ENCODE assay signal across 8 cellular contexts in genomic region chr11:35173011-35173511, GRCh38. TPM values are rescaled to one million over a fixed set of nuclear protein-coding genes. Genes with fewer than 3 reads are reported as not detected.
A peak's percentile ranks its signal among the peaks of the same experiment; 100 is the strongest.
DNase-seq lines count a peak whose midpoint lies in the region; ATAC-seq and TF ChIP-seq lines count a peak whose summit lies in the region.

No MANE protein-coding gene starts in this region.

- H4K20me1 ChIP-seq in MM.1S (ENCODE audit: insufficient read depth, low read length) = no peaks in the 10 kb centered on the region

- H3K36me3 ChIP-seq in MM.1S (replicated peaks; ENCODE audit: insufficient read depth, low read length) = peaks cover 14% of the 10 kb centered on the region
- peaks cover 0 to 18% of the 10 kb centered on the region in 2 donors for H3K36me3 ChIP-seq in gastroesophageal sphincter

- no peak overlapping the region for H2AFZ ChIP-seq in MM.1S (ENCODE audit: low read length)

- peak overlapping the region; percentile 87 to 96 (median 95) for H3K27ac Mint-ChIP-seq in CD14-positive monocyte

- H3K27me3 Mint-ChIP-seq in CD14-positive monocyte (ENCODE audit: low read depth in 3 of 3) = no peaks in the 10 kb centered on the region

- no peaks in the 10 kb centered on the region for H3K9me3 ChIP-seq in MM.1S (replicated peaks; ENCODE audit: insufficient read depth, low read length)
- H3K9me3 ChIP-seq in gastroesophageal sphincter = no peaks in the 10 kb centered on the region

- DNase-seq in CD14-positive monocyte (ENCODE audit: low spot score) (peak; percentile 70), MM.1S (peak; percentile 79), NCI-H446 (lab: John Stamatoyannopoulos, UW) (no peak)
- no peak for DNase-seq in stimulated activated CD4-positive, alpha-beta T cell treated with anti-CD3 and anti-CD28 coated beads, Interleukin-2, amount 100 ng/mL, for 48 hours
- DNase-seq in activated effector memory CD4-positive, alpha-beta T cell treated with Interleukin-2 at 50 U/mL for 16 hours = no peak

- peaks cover 95% of the 10 kb centered on the region for H3K79me2 ChIP-seq in MM.1S (ENCODE audit: low read length)

- H3K4me1 Mint-ChIP-seq in CD14-positive monocyte = peaks cover 77% of the 10 kb centered on the region

- no peak for TF ChIP-seq EP300 in gastroesophageal sphincter (IDR thresholded peaks at IDR 0.05)

- H3K9me3 Mint-ChIP-seq in CD14-positive monocyte = no peaks in the 10 kb centered on the region

- intact Hi-C loops in CD14-positive monocyte (cut with micrococcal nuclease) = loop anchor here in 1 of 2 donors (10.0 kb wide), 1 partner anchor 212 kb away; no protein-coding TSS in a partner anchor

- no peak for TF ChIP-seq CTCF in CD14-positive monocyte (IDR thresholded peaks at IDR 0.05)
- no peak for TF ChIP-seq CTCF in MM.1S (IDR thresholded peaks at IDR 0.05; ENCODE audit: low read length)
- no peak for TF ChIP-seq CTCF in gastroesophageal sphincter (IDR thresholded peaks at IDR 0.05)

- peak overlapping the region; percentile 42; the same call in 1 of the 2 replicates for H3K9ac ChIP-seq in MM.1S (ENCODE audit: low read length)

- 7 to 33% methylated on average over 1 to 2 of the region's 2 CpGs for WGBS in gastroesophageal sphincter (ENCODE audit: low coverage in 1 of 2), 2 donors

- H3K4me1 ChIP-seq in MM.1S (ENCODE audit: low read length) = peaks cover 75% of the 10 kb centered on the region
- peaks cover 44 to 71% (median 48%) of the 10 kb centered on the region in 3 donors for H3K4me1 ChIP-seq in gastroesophageal sphincter

- peak overlapping the region; percentile 31 to 71 for H3K4me3 Mint-ChIP-seq in CD14-positive monocyte

- TF ChIP-seq POLR2A in gastroesophageal sphincter (IDR thresholded peaks at IDR 0.05) = no peak

- H3K4me2 ChIP-seq in MM.1S (ENCODE audit: low read depth, low read length) = peak overlapping the region; percentile 48

- ATAC-seq in GM21390 (IDR thresholded peaks at IDR 0.05; ENCODE audit: unreplicated experiment) (peak; percentile 66), gastroesophageal sphincter (peak; percentile 62), GM21381 (IDR thresholded peaks at IDR 0.05; ENCODE audit: unreplicated experiment) (no peak)

- no peaks in the 10 kb centered on the region for H3K27me3 ChIP-seq in MM.1S (replicated peaks; ENCODE audit: insufficient read depth, low read length)
- no peaks in the 10 kb centered on the region for H3K27me3 ChIP-seq in gastroesophageal sphincter

- peaks cover 65 to 80% of the 10 kb centered on the region in 2 donors for H3K36me3 Mint-ChIP-seq in CD14-positive monocyte

- H3F3A ChIP-seq in MM.1S (ENCODE audit: insufficient read depth, low read length) = peaks cover 38% of the 10 kb centered on the region

- H3K4me3 ChIP-seq in MM.1S (ENCODE audit: low read length) = peak overlapping the region; percentile 27
- no peak overlapping the region for H3K4me3 ChIP-seq in gastroesophageal sphincter

- H3K27ac ChIP-seq in MM.1S (ENCODE audit: low read length) (peak overlapping the region; percentile 83), gastroesophageal sphincter (peak overlapping the region; percentile 48 to 66 (median 56))

- H3K9me2 ChIP-seq in MM.1S (replicated peaks; ENCODE audit: insufficient read depth, low read length) = no peaks in the 10 kb centered on the region

RNA-seq across cellular contexts. Expression of gene CD44, which starts 34.1 kb away (rescaled TPM):
- 100 to 1,000 TPM; 415 to 531 TPM for polyA plus RNA-seq in CD14-positive monocyte
- 100 to 1,000 TPM; 211 to 319 (median 266) TPM for total RNA-seq in gastroesophageal sphincter

Comparison
In these comparisons a context has a peak if more than half of its experiments do, and no peak if none do; other contexts are left out.
1. DNase-seq: peak in CD14-positive monocyte (single experiment) and MM.1S (single experiment); none in stimulated activated CD4-positive, alpha-beta T cell treated with anti-CD3 and anti-CD28 coated beads, Interleukin-2, amount 100 ng/mL, for 48 hours (0 of 2), NCI-H446 (0 of 2) and activated effector memory CD4-positive, alpha-beta T cell treated with Interleukin-2 at 50 U/mL for 16 hours (single experiment).